In the genomic region with DNA sequence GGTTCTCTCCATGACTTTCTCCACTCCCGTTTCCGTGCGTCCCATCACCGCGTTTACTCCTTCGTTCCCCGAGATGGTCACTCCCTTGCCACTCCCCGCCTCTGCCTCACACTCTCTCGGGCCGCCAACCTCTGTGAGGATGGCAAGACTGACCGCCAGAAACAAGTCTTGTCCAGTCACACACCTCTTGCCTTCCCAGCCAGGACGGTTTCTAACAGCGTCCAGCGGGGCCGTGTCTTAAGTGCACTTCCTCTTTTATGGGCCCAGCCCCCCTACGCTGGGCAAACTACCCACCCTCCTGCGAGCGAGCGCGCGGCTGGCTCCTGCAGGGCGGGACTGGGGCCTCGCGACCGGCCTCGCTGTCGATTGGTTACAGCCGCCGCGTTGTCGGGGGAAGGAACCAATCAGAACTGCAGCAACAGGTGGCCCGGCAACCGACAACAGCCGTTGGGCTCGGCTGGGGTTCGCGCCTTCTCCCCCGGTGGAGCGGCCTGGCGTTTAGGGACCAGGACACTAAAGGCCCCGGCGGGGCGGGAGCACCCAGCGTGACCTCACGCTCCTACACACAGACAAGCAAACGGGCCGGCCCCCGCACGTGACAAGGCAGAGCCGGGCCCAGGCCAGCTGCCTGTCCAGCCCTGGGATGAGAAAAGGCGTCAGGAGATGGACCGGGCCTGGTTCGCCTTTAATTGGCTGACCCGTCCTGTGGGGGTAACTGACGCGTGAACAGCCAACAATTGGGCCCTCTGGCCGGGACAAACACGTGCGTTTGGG, we compare ENCODE assay signal across 8 cellular contexts. TPM values are rescaled to one million over a fixed set of nuclear protein-coding genes. Genes with fewer than 3 reads are reported as not detected.
DNase-seq lines count a peak whose midpoint lies in the region; ATAC-seq and TF ChIP-seq lines count a peak whose summit lies in the region.

No MANE protein-coding gene starts in this region.

- peak overlapping the region; percentile 83 for H3K27ac ChIP-seq in AG04450 (ENCODE audit: low read depth, low read length)

- TF ChIP-seq CTCF in AG04450 (IDR thresholded peaks at IDR 0.05; ENCODE audit: low read depth, low read length) (no peak), WI38 (IDR thresholded peaks at IDR 0.05; ENCODE audit: low read depth, low read length) (no peak), cardiac fibroblast (IDR thresholded peaks at IDR 0.05; ENCODE audit: low read depth, low read length) (no peak)

- H3K9me3 ChIP-seq in AG04450 (ENCODE audit: control insufficient read depth, insufficient read depth, low read length): no peaks in the 10 kb centered on the region

- no peaks in the 10 kb centered on the region for H3K27me3 ChIP-seq in AG04450 (ENCODE audit: control insufficient read depth, insufficient read depth, low read length)

- POLR2A ChIA-PET in AG04450 (lab: Yijun Ruan, JAX): interaction anchor here (0.6 to 0.9 kb wide), 2 partner anchors 114 to 124 kb away, joined by 3 to 5 read pairs; no protein-coding TSS in a partner anchor

- H3K4me3 ChIP-seq in AG04450 (ENCODE audit: low read depth, low read length) (peak overlapping the region; percentile 82), WI38 (ENCODE audit: low read depth, low read length) (peak overlapping the region; percentile 74), cardiac fibroblast (replicated peaks in 1 of 2; ENCODE audit: low read depth in 2 of 2, low read length in 2 of 2) (peak overlapping the region; percentile 57 to 61)

- ATAC-seq in GM18907 (IDR thresholded peaks at IDR 0.05; ENCODE audit: unreplicated experiment) (peak; percentile 82), HG03135 (IDR thresholded peaks at IDR 0.05; ENCODE audit: unreplicated experiment) (peak; percentile 58)

- peak; percentile 52 for DNase-seq in AG04450 (ENCODE audit: low read depth, low spot score)
- peak; percentile 98 for DNase-seq in NCI-H2196 treated with DMSO at 0.1 percent for 48 hours (lab: John Stamatoyannopoulos, UW; ENCODE audit: unreplicated experiment)
- peak; percentile 80 to 83 for DNase-seq in cardiac fibroblast (ENCODE audit: low read depth in 2 of 2)
- peak; percentile 92 for DNase-seq in inferior parietal cortex (ENCODE audit: extremely low spot score)
- DNase-seq in smooth muscle cell of the brain vasculature (ENCODE audit: low read depth, low spot score): peak; percentile 67

- CTCF ChIA-PET in AG04450 (lab: Charles Lee): interaction anchor here (1.1 kb wide), 1 partner anchor 19 kb away, joined by 4 read pairs; no protein-coding TSS in a partner anchor

RNA-seq across cellular contexts. Expression of a gene that starts 0.5 kb away (rescaled TPM):
- polyA plus RNA-seq in AG04450 (2011; rRNA removed): 4.7 and 5.9 TPM in 2 replicates
- polyA minus RNA-seq in AG04450 (2011; rRNA and poly(A)+ RNA removed): 9.8 and 19.1 TPM in 2 replicates

RNA-seq across cellular contexts. Expression of a gene that starts 25.7 kb away (rescaled TPM):
- polyA plus RNA-seq in AG04450 (2011; rRNA removed): 0.41 and 0.53 TPM in 2 replicates
- polyA minus RNA-seq in AG04450 (2011; rRNA and poly(A)+ RNA removed): 0.39 and 1.3 TPM in 2 replicates

RNA-seq across cellular contexts. Expression of a gene that starts 32.4 kb away (rescaled TPM):
- 0.11 and 0.17 TPM in 2 replicates for polyA plus RNA-seq in AG04450 (2011; rRNA removed)
- polyA minus RNA-seq in AG04450 (2011; rRNA and poly(A)+ RNA removed): not detected in 2 replicates

Comparison
In these comparisons a context has a peak if more than half of its experiments do, and no peak if none do; other contexts are left out.
1. Peak in every context shown above with its lines: DNase-seq, ATAC-seq, H3K4me3 ChIP-seq and H3K27ac ChIP-seq.